ENCODE assay signal across 9 cellular contexts in the genomic region with DNA sequence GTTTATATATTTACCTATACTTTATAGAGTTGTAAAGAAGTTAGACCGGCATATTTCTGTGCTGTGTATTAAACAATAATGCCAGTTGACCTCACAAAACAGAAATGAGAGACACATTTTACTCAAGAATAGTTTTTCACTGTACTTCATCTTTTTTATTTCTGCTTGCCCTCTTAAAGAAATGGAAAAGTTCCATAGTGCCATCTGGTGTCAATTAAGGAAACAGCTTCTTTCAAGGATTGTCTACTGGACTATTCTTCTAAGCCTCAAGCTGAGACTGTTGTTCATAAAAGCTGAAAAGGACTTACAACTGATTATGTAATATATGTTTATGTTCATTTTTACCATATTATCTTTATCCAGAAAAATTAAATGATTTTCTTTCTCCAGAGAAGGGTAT.
A peak's percentile ranks its signal among the peaks of the same experiment; 100 is the strongest.
DNase-seq lines count a peak whose midpoint lies in the region; ATAC-seq, FAIRE-seq and TF ChIP-seq lines count a peak whose summit lies in the region.
"Had no signal": no experiment of that assay in that cellular context is flagged by ENCODE, and none has a peak within 500 bp of the region (broad histone marks: within the 10 kb centered on the region; RNA-seq: fewer than 3 reads in every experiment).

No MANE protein-coding gene starts in this region.

- no peak overlapping the region for H3K9ac ChIP-seq in smooth muscle cell (ENCODE audit: low read depth)

- H3K4me3 ChIP-seq in smooth muscle cell: no peak overlapping the region

- no peaks in the 10 kb centered on the region for H4K20me1 ChIP-seq in smooth muscle cell (ENCODE audit: low read depth)

- peak; percentile 95 for FAIRE-seq in A204.1 (lab: Jason Lieb, UNC)

- H3K4me1 Mint-ChIP-seq in endothelial cell (ENCODE audit: unreplicated experiment): no peaks in the 10 kb centered on the region
- H3K4me1 Mint-ChIP-seq: central memory CD8-positive, alpha-beta T cell had no signal

- DNase-seq in NCI-H524 treated with DMSO at 0.1 percent for 48 hours (lab: John Stamatoyannopoulos, UW): peak; percentile 12
- no peak for DNase-seq in endothelial cell (ENCODE audit: low spot score)
- no peak for DNase-seq in smooth muscle cell (lab: John Stamatoyannopoulos, UW; ENCODE audit: unreplicated experiment)
- DNase-seq in SHP77 (lab: John Stamatoyannopoulos, UW): no peak

- no peaks in the 10 kb centered on the region for H3K36me3 ChIP-seq in smooth muscle cell (ENCODE audit: low read depth)

- WGBS in smooth muscle cell (ENCODE audit: low lambda C conversion rate): 6% methylated on average over 1 of the region's 1 CpG

- H3K9me3 Mint-ChIP-seq in endothelial cell (ENCODE audit: unreplicated experiment): no peaks in the 10 kb centered on the region

- ATAC-seq in GM21390 (IDR thresholded peaks at IDR 0.05; ENCODE audit: unreplicated experiment) (peak; percentile 55), GM19455 (IDR thresholded peaks at IDR 0.05; ENCODE audit: unreplicated experiment) (no peak), HG03469 (IDR thresholded peaks at IDR 0.05; ENCODE audit: unreplicated experiment) (no peak)

- H3K4me3 Mint-ChIP-seq in endothelial cell (ENCODE audit: unreplicated experiment): no peak overlapping the region
- H3K4me3 Mint-ChIP-seq: central memory CD8-positive, alpha-beta T cell had no signal

- TF ChIP-seq CTCF in endothelial cell (IDR thresholded peaks at IDR 0.05; ENCODE audit: unreplicated experiment): peak; percentile 61
- TF ChIP-seq CTCF in smooth muscle cell (IDR thresholded peaks at IDR 0.05; ENCODE audit: borderline replicate concordance, insufficient read depth, poor library complexity, severe bottlenecking): peak; percentile 56

- H3F3A ChIP-seq in smooth muscle cell (ENCODE audit: low read depth): no peaks in the 10 kb centered on the region

- H3K79me2 ChIP-seq in smooth muscle cell (ENCODE audit: low read depth): no peaks in the 10 kb centered on the region

- no peaks in the 10 kb centered on the region for H3K4me1 ChIP-seq in smooth muscle cell (ENCODE audit: low read depth)

- peak overlapping the region; percentile 52 for H2AFZ ChIP-seq in smooth muscle cell (ENCODE audit: low read depth)

- no peaks in the 10 kb centered on the region for H3K27me3 Mint-ChIP-seq in endothelial cell (ENCODE audit: unreplicated experiment)
- H3K27me3 Mint-ChIP-seq: central memory CD8-positive, alpha-beta T cell had no signal

- H3K27ac ChIP-seq in smooth muscle cell (ENCODE audit: low read depth): no peak overlapping the region

- H3K27me3 ChIP-seq in smooth muscle cell (ENCODE audit: low read depth): no peaks in the 10 kb centered on the region

- no peak overlapping the region for H3K4me2 ChIP-seq in smooth muscle cell

- H3K27ac Mint-ChIP-seq in endothelial cell (ENCODE audit: unreplicated experiment): no peak overlapping the region

- no peaks in the 10 kb centered on the region for H3K36me3 Mint-ChIP-seq in endothelial cell (ENCODE audit: low read depth, unreplicated experiment)

- H3K9me3 ChIP-seq in smooth muscle cell (replicated peaks; ENCODE audit: low read depth): no peaks in the 10 kb centered on the region
